In genomic region chrY:19410980-19411766, GRCh38 we compare ENCODE assay signal across 20 cellular contexts.
DNase-seq lines count a peak whose midpoint lies in the region; ATAC-seq, FAIRE-seq and TF ChIP-seq lines count a peak whose summit lies in the region.
"Had no signal": no experiment of that assay in that cellular context is flagged by ENCODE, and none has a peak within 500 bp of the region (broad histone marks: within the 10 kb centered on the region; RNA-seq: fewer than 3 reads in every experiment).

No MANE protein-coding gene starts in this region.

- H3K4me1 ChIP-seq in H1 (replicated peaks in 1 of 4; ENCODE audit: control insufficient read depth in 3 of 4, insufficient read depth in 4 of 4, low read length in 3 of 4) (no peaks in the 10 kb centered on the region), prostate gland (replicated peaks) (no peaks in the 10 kb centered on the region), PC-3 (ENCODE audit: insufficient read depth, low read length) (no peaks in the 10 kb centered on the region)
- H3K4me1 ChIP-seq: SJSA1 had no signal

- no peak overlapping the region for H3K27ac ChIP-seq in H1 (ENCODE audit: low read depth, low read length)
- peak overlapping the region in 1 of 2 donors; percentile 38 for H3K27ac ChIP-seq in prostate gland
- no peak overlapping the region for H3K27ac ChIP-seq in PC-3 (ENCODE audit: low read length)
- H3K27ac ChIP-seq: PC-9, SJSA1 had no signal

- H3K4me3 ChIP-seq in H1 (ENCODE audit: extremely low read depth in 1 of 4, insufficient read depth in 2 of 4, low read depth in 3 of 4, low read length in 4 of 4) = no peak overlapping the region
- no peak overlapping the region for H3K4me3 ChIP-seq in prostate gland
- no peak overlapping the region for H3K4me3 ChIP-seq in PC-3 (ENCODE audit: low read length)
- H3K4me3 ChIP-seq: PC-9, SJSA1 had no signal

- FAIRE-seq in H1 (lab: Jason Lieb, UNC) = no peak
- FAIRE-seq: GM12891, GM18507, HepG2 had no signal

- POLR2A ChIA-PET in H1 (lab: Charles Lee; ENCODE audit: partially characterized antibody) (interaction anchor here (0.6 kb wide), 1 partner anchor 9 kb away, joined by 3 read pairs; no protein-coding TSS in a partner anchor), PC-3 (lab: Charles Lee; ENCODE audit: unreplicated experiment) (no interaction called here)

- no peaks in the 10 kb centered on the region for H3K79me2 ChIP-seq in H1 (ENCODE audit: control insufficient read depth in 1 of 2, insufficient read depth in 2 of 2, low read length in 2 of 2)
- no peaks in the 10 kb centered on the region for H3K79me2 ChIP-seq in PC-3 (ENCODE audit: low read length)

- TF ChIP-seq EP300 in H1 (IDR thresholded peaks at IDR 0.05; ENCODE audit: borderline replicate concordance in 1 of 2, low read depth in 2 of 2, low read length in 2 of 2) = no peak

- no peak overlapping the region for H3K4ac ChIP-seq in H1 (replicated peaks; ENCODE audit: insufficient read length, low read depth, low read length)

- BruUV-seq in PC-3 (replicated peaks; lab: Mats Ljungman, UMichigan) = no TSS peak

- no peak overlapping the region; the same call in 1 of the 2 replicates for H3K18ac ChIP-seq in H1 (ENCODE audit: extremely low read depth, low read length)

- TF ChIP-seq POLR2A in H1 (IDR thresholded peaks at IDR 0.05; ENCODE audit: control extremely low read depth in 1 of 2, low read depth in 2 of 2, low read length in 2 of 2) (no peak), prostate gland (IDR thresholded peaks at IDR 0.05) (no peak)

- no peak for TF ChIP-seq RAD21 in H1 (IDR thresholded peaks at IDR 0.05 in 1 of 2, conservative IDR thresholded peaks at IDR 0.05 in 1 of 2; ENCODE audit: low read depth in 2 of 2, low read length in 2 of 2)

- no peak overlapping the region for H2BK15ac ChIP-seq in H1 (ENCODE audit: low read length)

- H3K27me3 ChIP-seq in H1 (replicated peaks in 1 of 4; ENCODE audit: control insufficient read depth in 3 of 4, extremely low read depth in 1 of 4, insufficient read depth in 3 of 4, low read length in 3 of 4) (no peaks in the 10 kb centered on the region), prostate gland (replicated peaks; ENCODE audit: insufficient read depth) (no peaks in the 10 kb centered on the region), PC-3 (ENCODE audit: low read length) (no peaks in the 10 kb centered on the region)
- H3K27me3 ChIP-seq: SJSA1 had no signal

- no peaks in the 10 kb centered on the region for H3K9me3 ChIP-seq in H1 (ENCODE audit: insufficient read depth in 2 of 2, low read depth in 1 of 2, low read length in 1 of 2)
- no peaks in the 10 kb centered on the region for H3K9me3 ChIP-seq in prostate gland
- no peaks in the 10 kb centered on the region for H3K9me3 ChIP-seq in PC-3 (ENCODE audit: low read length)
- H3K9me3 ChIP-seq: SJSA1 had no signal

- no peak for TF ChIP-seq CTCF in H1 (IDR thresholded peaks at IDR 0.05; ENCODE audit: control extremely low read depth in 1 of 3, insufficient read depth in 1 of 3, low read depth in 1 of 3, low read length in 3 of 3)
- TF ChIP-seq CTCF in prostate gland (IDR thresholded peaks at IDR 0.05) = no peak
- TF ChIP-seq CTCF in PC-3 (conservative IDR thresholded peaks at IDR 0.05; ENCODE audit: low read depth, low read length) = no peak

- no peaks in the 10 kb centered on the region for H3K79me1 ChIP-seq in H1 (ENCODE audit: low read depth, low read length)

- H3K9ac ChIP-seq in H1 (replicated peaks in 1 of 4; ENCODE audit: extremely low read depth in 1 of 4, low read depth in 3 of 4, low read length in 3 of 4) (no peak overlapping the region), PC-3 (ENCODE audit: low read length) (no peak overlapping the region)

- H2BK20ac ChIP-seq in H1 (ENCODE audit: low read length) = no peak overlapping the region

- WGBS in H1 (ENCODE audit: extremely low coverage in 1 of 2, insufficient coverage in 1 of 2, insufficient read length in 1 of 2, insufficient replicate concordance in 2 of 2, low coverage in 1 of 2, low lambda C conversion rate in 2 of 2, missing lambda C conversion rate in 1 of 2), 2 experiments = 80% methylated on average over 1 of the region's 3 CpGs; no CpG with 5 or more reads in 1 of the 2 experiments
- 33% methylated on average over 2 of the region's 3 CpGs for WGBS in prostate gland

- H3K23ac ChIP-seq in H1 (ENCODE audit: insufficient read length) = no peak overlapping the region

- ATAC-seq in PC-3 (no peak), GM18907 (IDR thresholded peaks at IDR 0.05; ENCODE audit: unreplicated experiment) (no peak)
- ATAC-seq: HepG2 had no signal

- H4K91ac ChIP-seq in H1 (replicated peaks; ENCODE audit: insufficient read length, low read length) = no peak overlapping the region

- no peak overlapping the region for H4K5ac ChIP-seq in H1 (ENCODE audit: insufficient read length, low read depth, low read length)

- H3K36me3 ChIP-seq in H1 (ENCODE audit: control insufficient read depth in 2 of 4, insufficient read depth in 4 of 4, low read length in 3 of 4) = no peaks in the 10 kb centered on the region
- H3K36me3 ChIP-seq in prostate gland = no peaks in the 10 kb centered on the region
- no peaks in the 10 kb centered on the region for H3K36me3 ChIP-seq in PC-3 (ENCODE audit: low read depth, low read length)
- H3K36me3 ChIP-seq: SJSA1 had no signal

- no peak overlapping the region for H4K8ac ChIP-seq in H1 (ENCODE audit: extremely low read depth, insufficient read depth, low read length)

- H4K20me1 ChIP-seq in H1 (replicated peaks in 1 of 2; ENCODE audit: control insufficient read depth in 1 of 2, insufficient read depth in 2 of 2, low read length in 2 of 2) = no peaks in the 10 kb centered on the region
- H4K20me1 ChIP-seq in PC-3 (ENCODE audit: low read length) = no peaks in the 10 kb centered on the region

- no peak overlapping the region for H2BK12ac ChIP-seq in H1 (ENCODE audit: low read depth, low read length)

- no peak overlapping the region for H3K56ac ChIP-seq in H1 (replicated peaks; ENCODE audit: insufficient read length, low read depth, low read length)

- no peaks in the 10 kb centered on the region for H3F3A ChIP-seq in PC-3 (ENCODE audit: low read length, unreplicated experiment)

- H3K14ac ChIP-seq in H1 (ENCODE audit: insufficient read length) = no peak overlapping the region

- H3K4me2 ChIP-seq in H1 (ENCODE audit: insufficient read depth in 1 of 2, low read depth in 2 of 2, low read length in 2 of 2) (no peak overlapping the region), PC-3 (ENCODE audit: low read length) (no peak overlapping the region)
- H3K4me2 ChIP-seq: PC-9 had no signal

- no peak overlapping the region for H2BK120ac ChIP-seq in H1 (replicated peaks; ENCODE audit: low read depth, low read length)

- CTCF ChIA-PET in H1 (lab: Charles Lee; ENCODE audit: partially characterized antibody) = no interaction called here
- CTCF ChIA-PET in PC-3 (lab: Charles Lee) = no interaction called here

- peak overlapping the region; percentile 12; the same call in 1 of the 2 replicates for H2BK5ac ChIP-seq in H1 (ENCODE audit: low read depth, low read length)

- no peak overlapping the region for H2AFZ ChIP-seq in H1 (ENCODE audit: low read length)
- no peak overlapping the region for H2AFZ ChIP-seq in PC-3 (ENCODE audit: low read length)
- H2AFZ ChIP-seq: PC-9 had no signal

- intact Hi-C loops in prostate gland (cut with DNase I) = no loop called here
- intact Hi-C loops in PC-3 (cut with micrococcal nuclease) = no loop called here

- no peak overlapping the region for H2AK5ac ChIP-seq in H1 (ENCODE audit: low read depth, low read length)

- no peaks in the 10 kb centered on the region for H3K9me2 ChIP-seq in PC-3 (replicated peaks; ENCODE audit: low read length)

- H3K23me2 ChIP-seq in H1 (ENCODE audit: low read depth, low read length) = no peaks in the 10 kb centered on the region

- DNase-seq in Daoy (ENCODE audit: low read depth) = peak; percentile 51
- peak; percentile 41 for DNase-seq in M059J (ENCODE audit: low read depth)
- DNase-seq in H1 (ENCODE audit: low read depth in 1 of 2, low spot score in 2 of 2) = no peak
- DNase-seq in prostate gland (ENCODE audit: low spot score) = peak; percentile 66
- no peak for DNase-seq in PC-3
- no peak for DNase-seq in NCI-H146 treated with DMSO at 0.1 percent for 48 hours (lab: John Stamatoyannopoulos, UW; ENCODE audit: unreplicated experiment)
- DNase-seq: COR-L47, GF-D8, GOT3, KBM-7, NCI-H1105 treated with DMSO at 0.1 percent for 48 hours, NCI-H1694 treated with DMSO at 0.1 percent for 48 hours, NCI-H226, NCI-H524 treated with DMSO at 0.1 percent for 48 hours, PC-9 had no signal

TF ChIP-seq in H1, 55 proteins besides CTCF, POLR2A, EP300 and RAD21 (continues in another document):
- TF ChIP-seq FOSL1 (IDR thresholded peaks at IDR 0.05; ENCODE audit: insufficient read depth, low read depth, low read length) = no peak
- no peak for TF ChIP-seq MAFK (IDR thresholded peaks at IDR 0.05; ENCODE audit: low read depth, low read length)
- no peak for TF ChIP-seq SIN3A (conservative IDR thresholded peaks at IDR 0.05 in 1 of 2, IDR thresholded peaks at IDR 0.05 in 1 of 2; ENCODE audit: low read depth in 1 of 2, low read length in 2 of 2)
- no peak for TF ChIP-seq HDAC2 (IDR thresholded peaks at IDR 0.05; ENCODE audit: borderline replicate concordance in 1 of 2, low read depth in 2 of 2, low read length in 2 of 2)
- TF ChIP-seq HDAC6 (IDR thresholded peaks at IDR 0.05; ENCODE audit: low read depth, low read length) = no peak

Comparison
In these comparisons a context has a peak if more than half of its experiments do, and no peak if none do; other contexts are left out.
1. DNase-seq: peak in Daoy (single experiment), M059J (single experiment) and prostate gland (single experiment); none in H1 (0 of 2), PC-3 (single experiment) and NCI-H146 treated with DMSO at 0.1 percent for 48 hours (single experiment).